8 cellular contexts compared by ENCODE assay signal in the genomic region with DNA sequence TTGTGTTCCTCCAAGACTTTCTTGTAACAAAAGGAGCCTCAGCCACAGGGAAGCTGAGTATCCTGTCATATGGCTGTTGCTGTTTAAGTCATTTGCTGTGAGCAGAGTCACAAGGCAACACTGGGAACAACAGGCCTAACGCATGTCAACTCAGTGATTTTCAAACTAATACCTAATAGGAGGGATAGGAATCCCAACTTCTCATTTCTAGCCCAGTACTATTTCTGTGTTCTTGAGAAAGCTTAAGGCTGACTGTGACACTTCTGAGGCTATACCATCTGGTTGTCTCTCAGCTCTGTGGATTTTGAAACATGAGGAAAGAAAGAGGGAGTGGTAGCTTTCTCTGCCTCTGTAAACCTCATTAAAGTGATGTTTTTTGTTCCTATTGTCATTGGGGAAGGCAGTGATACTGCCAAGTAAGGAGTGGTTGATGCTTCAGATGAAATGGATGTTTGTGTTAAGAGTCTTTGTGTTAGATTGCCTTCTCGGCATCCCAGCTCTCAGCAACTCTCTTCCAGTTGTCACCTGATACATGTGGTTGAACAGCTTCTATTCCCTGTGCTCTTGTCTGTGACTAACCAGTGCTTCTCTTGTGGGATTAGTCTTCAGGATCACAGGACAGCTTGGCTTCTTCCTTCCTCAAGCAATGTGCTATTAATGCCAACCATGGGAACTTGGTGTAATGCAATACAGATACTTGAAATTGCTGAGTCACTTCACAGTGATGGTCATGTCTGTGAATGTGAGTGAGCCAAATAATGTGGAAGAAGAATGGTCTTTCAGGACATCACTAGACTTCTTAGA.
DNase-seq lines count a peak whose midpoint lies in the region; ATAC-seq and TF ChIP-seq lines count a peak whose summit lies in the region.

No MANE protein-coding gene starts in this region.

- ATAC-seq in HG02588 (IDR thresholded peaks at IDR 0.05; ENCODE audit: unreplicated experiment) (no peak), GM19397 (IDR thresholded peaks at IDR 0.05; ENCODE audit: unreplicated experiment) (no peak), HG03280 (IDR thresholded peaks at IDR 0.05; ENCODE audit: unreplicated experiment) (no peak)

- TF ChIP-seq CTCF in OCI-LY3 (IDR thresholded peaks at IDR 0.05; ENCODE audit: low read depth, low read length) = no peak
- TF ChIP-seq CTCF in fibroblast of mammary gland (conservative IDR thresholded peaks at IDR 0.05; ENCODE audit: control insufficient read depth, insufficient read depth, low read depth, low read length) = no peak

- DNase-seq in HCEC 1CT (peak; percentile 50), fibroblast of mammary gland (ENCODE audit: low read depth) (peak; percentile 94), pulmonary artery endothelial cell (ENCODE audit: low read depth, low spot score) (peak; percentile 8)
- DNase-seq in stimulated activated CD4-positive, alpha-beta T cell treated with anti-CD3 and anti-CD28 coated beads, Interleukin-4, amount 100 ng/mL, for 4 hours = no peak

- H3K4me2 ChIP-seq in OCI-LY3 (ENCODE audit: low read length) = no peak overlapping the region

- no peaks in the 10 kb centered on the region for H3K36me3 ChIP-seq in OCI-LY3 (replicated peaks; ENCODE audit: low read depth, low read length)

- no peaks in the 10 kb centered on the region for H3K79me2 ChIP-seq in OCI-LY3 (ENCODE audit: low read length)

- H3K27me3 ChIP-seq in OCI-LY3 (ENCODE audit: low read depth, low read length) = no peaks in the 10 kb centered on the region

- no peaks in the 10 kb centered on the region for H3K9me3 ChIP-seq in OCI-LY3 (ENCODE audit: insufficient read depth, low read length)

- no peaks in the 10 kb centered on the region for H4K20me1 ChIP-seq in OCI-LY3 (ENCODE audit: insufficient read depth, low read length)

- H3K27ac ChIP-seq in OCI-LY3 (ENCODE audit: low read length) = no peak overlapping the region

- H3K9ac ChIP-seq in OCI-LY3 (ENCODE audit: low read length) = no peak overlapping the region

- H3K4me3 ChIP-seq in OCI-LY3 (ENCODE audit: low read length) (no peak overlapping the region), fibroblast of mammary gland (ENCODE audit: control insufficient read depth, low read depth, low read length) (no peak overlapping the region)

- H3K4me1 ChIP-seq in OCI-LY3 (ENCODE audit: low read length) = no peaks in the 10 kb centered on the region

- H2AFZ ChIP-seq in OCI-LY3 (ENCODE audit: low read depth, low read length) = peak overlapping the region; percentile 36; the same call in 1 of the 2 replicates

Comparison
In these comparisons a context has a peak if more than half of its experiments do, and no peak if none do; other contexts are left out.
1. DNase-seq: peak in HCEC 1CT (single experiment), fibroblast of mammary gland (single experiment) and pulmonary artery endothelial cell (single experiment); none in stimulated activated CD4-positive, alpha-beta T cell treated with anti-CD3 and anti-CD28 coated beads, Interleukin-4, amount 100 ng/mL, for 4 hours (0 of 2).